9 cellular contexts compared by ENCODE assay signal in genomic region chr5:83394190-83394589, GRCh38.
"Had no signal": no experiment of that assay in that cellular context is flagged by ENCODE, and none has a peak within 500 bp of the region (broad histone marks: within the 10 kb centered on the region; RNA-seq: fewer than 3 reads in every experiment).

No MANE protein-coding gene starts in this region.

- ATAC-seq: GM23338, HepG2 had no signal

- H2AFZ ChIP-seq: GM23338 had no signal

- H3K27ac ChIP-seq: HL-60, KMS-11 had no signal

- H3K9ac ChIP-seq: KMS-11 had no signal

- H3K4me3 ChIP-seq: GM23338 had no signal

- DNase-seq: H9, HCEC 1CT, KBM-7 had no signal

- FAIRE-seq: H1, H54, HepG2 had no signal

- H3K4me2 ChIP-seq: GM23338, KMS-11 had no signal
